In the genomic region with DNA sequence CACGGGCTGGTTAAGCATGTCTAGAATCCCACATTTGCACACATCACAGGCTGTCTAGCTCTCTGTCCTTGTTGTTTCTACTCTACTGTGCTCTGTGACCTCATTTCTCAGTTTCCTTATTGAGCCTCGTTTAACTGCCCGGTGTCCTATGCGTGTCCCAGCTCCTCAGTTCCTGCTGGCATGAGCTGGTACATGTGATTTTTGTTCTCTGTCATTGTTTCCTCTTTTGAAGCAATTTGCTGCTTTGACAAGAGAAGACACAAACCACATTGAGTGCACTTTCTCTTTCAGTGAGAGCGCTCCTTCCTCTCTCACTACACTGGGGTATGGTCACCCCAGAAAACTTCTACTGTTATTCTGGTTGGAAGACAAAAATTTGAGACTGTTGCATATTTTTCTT, we compare ENCODE assay signal across 10 cellular contexts.
DNase-seq lines count a peak whose midpoint lies in the region; ATAC-seq lines count a peak whose summit lies in the region.
"Had no signal": no experiment of that assay in that cellular context is flagged by ENCODE, and none has a peak within 500 bp of the region (broad histone marks: within the 10 kb centered on the region; RNA-seq: fewer than 3 reads in every experiment).

No MANE protein-coding gene starts in this region.

- DNase-seq in memory B cell (ENCODE audit: low spot score in 2 of 2) (no peak), LoVo (ENCODE audit: low spot score) (no peak), NCI-H146 treated with DMSO at 0.1 percent for 48 hours (lab: John Stamatoyannopoulos, UW; ENCODE audit: unreplicated experiment) (no peak), NCI-H1417 (lab: John Stamatoyannopoulos, UW) (no peak)
- DNase-seq: activated CD4-positive, alpha-beta T cell treated with anti-CD3 and anti-CD28 coated beads for 48 hours; dermis blood vessel endothelial cell; NCI-H2171 had no signal

- H3K4me1 Mint-ChIP-seq in memory B cell, result peaks cover 4% of the 10 kb centered on the region

- ATAC-seq in GM18870 (IDR thresholded peaks at IDR 0.05; ENCODE audit: unreplicated experiment) (peak; percentile 99), GM21576 (IDR thresholded peaks at IDR 0.05; ENCODE audit: unreplicated experiment) (peak; percentile 99), HG03457 (IDR thresholded peaks at IDR 0.05; ENCODE audit: unreplicated experiment) (peak; percentile 97), memory B cell (ENCODE audit: low read depth) (peak; percentile 85)

- no peaks in the 10 kb centered on the region for H3K36me3 Mint-ChIP-seq in memory B cell

- no peaks in the 10 kb centered on the region for H3K27me3 Mint-ChIP-seq in memory B cell

- H3K9me3 Mint-ChIP-seq in memory B cell, result no peaks in the 10 kb centered on the region

- no peak overlapping the region for H3K27ac Mint-ChIP-seq in memory B cell

- H3K4me3 Mint-ChIP-seq in memory B cell, result peak overlapping the region; percentile 15
